9 cellular contexts compared by ENCODE assay signal in the genomic region with DNA sequence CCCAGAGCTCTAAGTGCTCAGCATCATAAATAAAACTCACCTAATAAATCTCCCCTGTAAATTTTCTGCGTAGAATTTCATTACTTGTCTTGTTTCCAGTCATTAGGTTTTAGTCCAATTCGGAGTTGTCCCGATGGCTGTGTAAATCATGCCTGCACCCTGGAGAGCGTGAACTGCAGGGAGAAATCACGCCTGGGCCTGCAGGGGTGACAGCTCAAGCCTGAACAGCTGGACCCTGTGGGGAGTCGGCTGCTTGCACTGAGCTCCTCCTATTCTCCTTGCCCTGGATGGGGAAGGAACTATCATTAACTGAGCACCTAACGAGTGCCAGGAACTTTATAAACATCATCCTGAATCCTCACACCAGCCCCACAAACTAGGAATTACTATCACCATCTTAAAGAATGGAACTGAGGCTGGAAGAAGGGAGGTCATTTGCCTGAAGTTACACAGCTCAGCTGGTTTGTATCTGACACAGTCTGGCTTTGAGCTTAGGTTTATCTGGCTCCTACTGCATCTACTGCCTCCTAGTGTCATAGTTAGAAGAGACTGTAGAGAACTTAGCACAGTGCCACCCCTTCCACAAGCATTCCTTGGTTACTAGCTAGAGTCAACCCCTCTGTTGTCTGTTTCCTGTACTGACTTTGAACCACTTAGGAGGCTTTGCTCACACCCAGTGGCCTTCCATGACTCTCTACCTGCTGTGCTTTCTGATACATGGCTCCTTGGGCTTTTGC. TPM values are rescaled to one million over a fixed set of nuclear protein-coding genes. Genes with fewer than 3 reads are reported as not detected.
DNase-seq lines count a peak whose midpoint lies in the region; ATAC-seq and TF ChIP-seq lines count a peak whose summit lies in the region.
"Had no signal": no experiment of that assay in that cellular context is flagged by ENCODE, and none has a peak within 500 bp of the region (broad histone marks: within the 10 kb centered on the region; RNA-seq: fewer than 3 reads in every experiment).

No MANE protein-coding gene starts in this region.

- intact Hi-C loops in left colon (cut with DNase I, micrococcal nuclease) = no loop called here

- TF ChIP-seq CTCF in HEK293 (tag by site-specific recombination; IDR thresholded peaks at IDR 0.05) (no peak), WERI-Rb-1 (IDR thresholded peaks at IDR 0.05; ENCODE audit: low read depth, low read length) (peak; percentile 76)

- H3K27me3 Mint-ChIP-seq in activated CD4-positive, alpha-beta memory T cell treated with anti-CD3 and anti-CD28 coated beads, Interleukin-2, amount 10 ng/mL, durations not matched to agents 7 days and 5 days = peaks cover 25% of the 10 kb centered on the region

- CTCF ChIA-PET in HEK293 (lab: Yijun Ruan, JAX) = interaction anchor here (0.5 to 2.2 kb wide), 18 partner anchors 9 to 911 kb away, joined by 3 to 27 read pairs (median 4); no protein-coding TSS in a partner anchor
- CTCF ChIA-PET in activated CD4-positive, alpha-beta memory T cell treated with anti-CD3 and anti-CD28 coated beads, Interleukin-2, amount 10 ng/mL, durations not matched to agents 7 days and 5 days (lab: Charles Lee) = interaction anchor here (1.1 to 1.8 kb wide), 4 partner anchors 30 to 47 kb away, joined by 4 to 13 read pairs (median 7); no protein-coding TSS in a partner anchor

- H3K27ac ChIP-seq in HEK293 (ENCODE audit: extremely low read depth, low read depth, low read length) = no peak overlapping the region
- H3K27ac ChIP-seq in WERI-Rb-1 = no peak overlapping the region

- peak; percentile 100 for DNase-seq in DMS 273 treated with DMSO at 0.1 percent for 48 hours (lab: John Stamatoyannopoulos, UW)
- peak; percentile 36 for DNase-seq in WERI-Rb-1
- no peak for DNase-seq in left colon
- no peak for DNase-seq in activated CD4-positive, alpha-beta memory T cell treated with anti-CD3 and anti-CD28 coated beads, Interleukin-2, amount 10 ng/mL, durations not matched to agents 7 days and 5 days
- DNase-seq in activated CD4-positive, alpha-beta T cell treated with anti-CD3 and anti-CD28 coated beads for 48 hours = no peak
- DNase-seq in NCI-H774 (lab: John Stamatoyannopoulos, UW) = no peak

- no peaks in the 10 kb centered on the region for H3K36me3 Mint-ChIP-seq in activated CD4-positive, alpha-beta memory T cell treated with anti-CD3 and anti-CD28 coated beads, Interleukin-2, amount 10 ng/mL, durations not matched to agents 7 days and 5 days (ENCODE audit: low read depth)

- no peaks in the 10 kb centered on the region for H3K9me3 Mint-ChIP-seq in activated CD4-positive, alpha-beta memory T cell treated with anti-CD3 and anti-CD28 coated beads, Interleukin-2, amount 10 ng/mL, durations not matched to agents 7 days and 5 days

- H3K4me3 ChIP-seq in HEK293 (ENCODE audit: low read depth, low read length) = no peak overlapping the region
- no peak overlapping the region for H3K4me3 ChIP-seq in WERI-Rb-1 (ENCODE audit: low read depth, low read length)

- H3K4me1 ChIP-seq in HEK293 (ENCODE audit: control insufficient read depth, insufficient read depth, low read length) = no peaks in the 10 kb centered on the region

- H3K27me3 ChIP-seq in WERI-Rb-1 (ENCODE audit: insufficient read depth, low read depth, severe bottlenecking) = no peaks in the 10 kb centered on the region

- H3K36me3 ChIP-seq in HEK293 (ENCODE audit: control insufficient read depth in 2 of 2, insufficient read depth in 1 of 2, low read length in 2 of 2) (no peaks in the 10 kb centered on the region), WERI-Rb-1 (no peaks in the 10 kb centered on the region)

- no peak overlapping the region for H3K27ac Mint-ChIP-seq in activated CD4-positive, alpha-beta memory T cell treated with anti-CD3 and anti-CD28 coated beads, Interleukin-2, amount 10 ng/mL, durations not matched to agents 7 days and 5 days

- H3K4me1 Mint-ChIP-seq in activated CD4-positive, alpha-beta memory T cell treated with anti-CD3 and anti-CD28 coated beads, Interleukin-2, amount 10 ng/mL, durations not matched to agents 7 days and 5 days = no peaks in the 10 kb centered on the region

- no peak overlapping the region for H3K4me3 Mint-ChIP-seq in activated CD4-positive, alpha-beta memory T cell treated with anti-CD3 and anti-CD28 coated beads, Interleukin-2, amount 10 ng/mL, durations not matched to agents 7 days and 5 days

- H3K9me3 ChIP-seq in HEK293 (ENCODE audit: control insufficient read depth, insufficient read depth, low read depth, low read length) = no peaks in the 10 kb centered on the region
- H3K9me3 ChIP-seq in WERI-Rb-1 (ENCODE audit: severe bottlenecking) = no peaks in the 10 kb centered on the region

- POLR2A ChIA-PET in HEK293 (lab: Yijun Ruan, JAX) = interaction anchor here (0.8 kb wide), 1 partner anchor 44 kb away, joined by 3 read pairs; no protein-coding TSS in a partner anchor
- POLR2A ChIA-PET in activated CD4-positive, alpha-beta memory T cell treated with anti-CD3 and anti-CD28 coated beads, Interleukin-2, amount 10 ng/mL, durations not matched to agents 7 days and 5 days (lab: Charles Lee) = no interaction called here

- ATAC-seq in left colon = peak; percentile 39
- ATAC-seq in HG02840 (IDR thresholded peaks at IDR 0.05; ENCODE audit: low FRiP score, unreplicated experiment) = no peak

TF ChIP-seq in HEK293, 187 proteins besides CTCF, POLR2A, EP300 and RAD21 (continues in another document):
- TF ChIP-seq TRIM28 (IDR thresholded peaks at IDR 0.05; ENCODE audit: borderline replicate concordance, low read length) (0 out of 2 replicates have a peak, but pooled peaks have one; percentile 29), ZNF184 (tag by site-specific recombination; IDR thresholded peaks at IDR 0.05) (no peak), MZF1 (tag by site-specific recombination; IDR thresholded peaks at IDR 0.05; ENCODE audit: borderline replicate concordance) (no peak), ZNF610 (tag by site-specific recombination; IDR thresholded peaks at IDR 0.05; ENCODE audit: borderline replicate concordance) (no peak), SP3 (tag by site-specific recombination; IDR thresholded peaks at IDR 0.05) (no peak)
- TF ChIP-seq, protein P1, sequence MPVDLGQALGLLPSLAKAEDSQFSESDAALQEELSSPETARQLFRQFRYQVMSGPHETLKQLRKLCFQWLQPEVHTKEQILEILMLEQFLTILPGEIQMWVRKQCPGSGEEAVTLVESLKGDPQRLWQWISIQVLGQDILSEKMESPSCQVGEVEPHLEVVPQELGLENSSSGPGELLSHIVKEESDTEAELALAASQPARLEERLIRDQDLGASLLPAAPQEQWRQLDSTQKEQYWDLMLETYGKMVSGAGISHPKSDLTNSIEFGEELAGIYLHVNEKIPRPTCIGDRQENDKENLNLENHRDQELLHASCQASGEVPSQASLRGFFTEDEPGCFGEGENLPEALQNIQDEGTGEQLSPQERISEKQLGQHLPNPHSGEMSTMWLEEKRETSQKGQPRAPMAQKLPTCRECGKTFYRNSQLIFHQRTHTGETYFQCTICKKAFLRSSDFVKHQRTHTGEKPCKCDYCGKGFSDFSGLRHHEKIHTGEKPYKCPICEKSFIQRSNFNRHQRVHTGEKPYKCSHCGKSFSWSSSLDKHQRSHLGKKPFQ (tag by site-specific recombination; IDR thresholded peaks at IDR 0.05) = no peak
- TF ChIP-seq, protein P2, sequence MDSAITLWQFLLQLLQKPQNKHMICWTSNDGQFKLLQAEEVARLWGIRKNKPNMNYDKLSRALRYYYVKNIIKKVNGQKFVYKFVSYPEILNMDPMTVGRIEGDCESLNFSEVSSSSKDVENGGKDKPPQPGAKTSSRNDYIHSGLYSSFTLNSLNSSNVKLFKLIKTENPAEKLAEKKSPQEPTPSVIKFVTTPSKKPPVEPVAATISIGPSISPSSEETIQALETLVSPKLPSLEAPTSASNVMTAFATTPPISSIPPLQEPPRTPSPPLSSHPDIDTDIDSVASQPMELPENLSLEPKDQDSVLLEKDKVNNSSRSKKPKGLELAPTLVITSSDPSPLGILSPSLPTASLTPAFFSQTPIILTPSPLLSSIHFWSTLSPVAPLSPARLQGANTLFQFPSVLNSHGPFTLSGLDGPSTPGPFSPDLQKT (IDR thresholded peaks at IDR 0.05; ENCODE audit: borderline replicate concordance, low read depth, low read length) = no peak
- TF ChIP-seq, protein P3, sequence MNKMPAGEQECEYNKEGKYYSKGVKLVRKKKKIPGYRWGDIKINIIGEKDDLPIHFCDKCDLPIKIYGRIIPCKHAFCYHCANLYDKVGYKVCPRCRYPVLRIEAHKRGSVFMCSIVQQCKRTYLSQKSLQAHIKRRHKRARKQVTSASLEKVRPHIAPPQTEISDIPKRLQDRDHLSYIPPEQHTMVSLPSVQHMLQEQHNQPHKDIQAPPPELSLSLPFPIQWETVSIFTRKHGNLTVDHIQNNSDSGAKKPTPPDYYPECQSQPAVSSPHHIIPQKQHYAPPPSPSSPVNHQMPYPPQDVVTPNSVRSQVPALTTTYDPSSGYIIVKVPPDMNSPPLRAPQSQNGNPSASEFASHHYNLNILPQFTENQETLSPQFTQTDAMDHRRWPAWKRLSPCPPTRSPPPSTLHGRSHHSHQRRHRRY (tag by site-specific recombination; IDR thresholded peaks at IDR 0.05) = no peak
- TF ChIP-seq, protein P4, sequence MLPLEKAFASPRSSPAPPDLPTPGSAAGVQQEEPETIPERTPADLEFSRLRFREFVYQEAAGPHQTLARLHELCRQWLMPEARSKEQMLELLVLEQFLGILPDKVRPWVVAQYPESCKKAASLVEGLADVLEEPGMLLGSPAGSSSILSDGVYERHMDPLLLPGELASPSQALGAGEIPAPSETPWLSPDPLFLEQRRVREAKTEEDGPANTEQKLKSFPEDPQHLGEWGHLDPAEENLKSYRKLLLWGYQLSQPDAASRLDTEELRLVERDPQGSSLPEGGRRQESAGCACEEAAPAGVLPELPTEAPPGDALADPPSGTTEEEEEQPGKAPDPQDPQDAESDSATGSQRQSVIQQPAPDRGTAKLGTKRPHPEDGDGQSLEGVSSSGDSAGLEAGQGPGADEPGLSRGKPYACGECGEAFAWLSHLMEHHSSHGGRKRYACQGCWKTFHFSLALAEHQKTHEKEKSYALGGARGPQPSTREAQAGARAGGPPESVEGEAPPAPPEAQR (tag by site-specific recombination; IDR thresholded peaks at IDR 0.05) = no peak
- TF ChIP-seq, protein P5, sequence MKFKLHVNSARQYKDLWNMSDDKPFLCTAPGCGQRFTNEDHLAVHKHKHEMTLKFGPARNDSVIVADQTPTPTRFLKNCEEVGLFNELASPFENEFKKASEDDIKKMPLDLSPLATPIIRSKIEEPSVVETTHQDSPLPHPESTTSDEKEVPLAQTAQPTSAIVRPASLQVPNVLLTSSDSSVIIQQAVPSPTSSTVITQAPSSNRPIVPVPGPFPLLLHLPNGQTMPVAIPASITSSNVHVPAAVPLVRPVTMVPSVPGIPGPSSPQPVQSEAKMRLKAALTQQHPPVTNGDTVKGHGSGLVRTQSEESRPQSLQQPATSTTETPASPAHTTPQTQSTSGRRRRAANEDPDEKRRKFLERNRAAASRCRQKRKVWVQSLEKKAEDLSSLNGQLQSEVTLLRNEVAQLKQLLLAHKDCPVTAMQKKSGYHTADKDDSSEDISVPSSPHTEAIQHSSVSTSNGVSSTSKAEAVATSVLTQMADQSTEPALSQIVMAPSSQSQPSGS (tag by site-specific recombination; IDR thresholded peaks at IDR 0.05; ENCODE audit: low read depth) = no peak

RNA-seq across cellular contexts. Expression of a gene that starts 25.1 kb away (rescaled TPM):
- not detected for total RNA-seq in left colon
- not detected for total RNA-seq in activated CD4-positive, alpha-beta memory T cell treated with anti-CD3 and anti-CD28 coated beads, Interleukin-2, amount 10 ng/mL, durations not matched to agents 7 days and 5 days
- total RNA-seq: pulmonary artery endothelial cell had no signal

RNA-seq across cellular contexts. Expression of a gene that starts 59.2 kb away (rescaled TPM):
- total RNA-seq in left colon = 10 to 100 TPM; 16.4 to 17.3 TPM
- 10 to 100 TPM; 29.1 to 33.2 TPM for total RNA-seq in activated CD4-positive, alpha-beta memory T cell treated with anti-CD3 and anti-CD28 coated beads, Interleukin-2, amount 10 ng/mL, durations not matched to agents 7 days and 5 days

Comparison
In these comparisons a context has a peak if more than half of its experiments do, and no peak if none do; other contexts are left out.
1. DNase-seq: peak in DMS 273 treated with DMSO at 0.1 percent for 48 hours (single experiment) and WERI-Rb-1 (single experiment); none in left colon (0 of 2), activated CD4-positive, alpha-beta memory T cell treated with anti-CD3 and anti-CD28 coated beads, Interleukin-2, amount 10 ng/mL, durations not matched to agents 7 days and 5 days (single experiment), activated CD4-positive, alpha-beta T cell treated with anti-CD3 and anti-CD28 coated beads for 48 hours (single experiment) and NCI-H774 (single experiment).